In the genomic region with DNA sequence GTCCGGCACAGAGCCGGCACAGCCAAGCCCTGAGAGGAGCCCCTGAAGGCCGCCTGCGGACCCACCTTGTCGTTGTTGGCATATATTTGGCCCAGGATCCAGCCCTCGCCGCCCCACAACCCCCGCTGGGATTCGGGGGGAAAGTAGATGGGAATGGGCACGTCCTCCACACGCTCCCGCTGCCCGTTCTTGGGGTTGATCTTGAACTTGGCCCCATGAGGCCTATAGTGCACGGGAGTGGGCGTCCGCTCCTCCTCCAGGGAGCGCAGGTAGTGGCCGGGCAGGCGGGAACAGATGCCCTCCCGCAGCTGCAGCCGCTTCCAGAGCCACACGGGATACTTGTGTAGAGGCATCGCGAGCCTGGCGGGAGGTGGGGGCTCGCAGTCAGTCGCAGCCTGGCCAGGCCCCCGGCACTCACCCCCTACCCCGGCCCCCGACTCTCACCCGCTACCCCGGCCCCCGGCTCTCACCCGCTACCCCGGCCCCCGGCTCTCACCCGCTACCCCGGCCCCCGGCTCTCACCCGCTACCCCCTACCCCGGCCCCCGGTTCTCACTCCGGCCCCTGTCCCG, we compare ENCODE assay signal across 8 cellular contexts. TPM values are rescaled to one million over a fixed set of nuclear protein-coding genes. Genes with fewer than 3 reads are reported as not detected.
DNase-seq lines count a peak whose midpoint lies in the region; ATAC-seq and TF ChIP-seq lines count a peak whose summit lies in the region.

No MANE protein-coding gene starts in this region.

- ATAC-seq in GM18511 (IDR thresholded peaks at IDR 0.05; ENCODE audit: unreplicated experiment), result no peak
- ATAC-seq in GM19324 (IDR thresholded peaks at IDR 0.05; ENCODE audit: low FRiP score, unreplicated experiment), result no peak

- no peak overlapping the region for H2BK15ac ChIP-seq in mesendoderm (replicated peaks; ENCODE audit: low read depth)

- H4K8ac ChIP-seq in mesendoderm (ENCODE audit: low read depth, low read length), result no peak overlapping the region

- H3K4ac ChIP-seq in mesendoderm (ENCODE audit: low read depth, low read length), result no peak overlapping the region

- no peak overlapping the region for H3K18ac ChIP-seq in mesendoderm (ENCODE audit: low read length)

- intact Hi-C loops in A673 (cut with micrococcal nuclease; ENCODE audit: unreplicated experiment), result no loop called here

- peak overlapping the region; percentile 49 for H3K4me3 ChIP-seq in A673 (ENCODE audit: low read depth, low read length, poor library complexity, severe bottlenecking)
- H3K4me3 ChIP-seq in HL-60 (replicated peaks; ENCODE audit: insufficient read depth, low read length), result peak overlapping the region; percentile 42
- peak overlapping the region; percentile 48 for H3K4me3 ChIP-seq in choroid plexus epithelial cell (ENCODE audit: low read depth, low read length)
- H3K4me3 ChIP-seq in mesendoderm (ENCODE audit: low read length), result peak overlapping the region; percentile 34

- POLR2A ChIA-PET in A673 (lab: Charles Lee; ENCODE audit: low non-redundant PET), result no interaction called here

- BruUV-seq in A673 (replicated peaks; lab: Mats Ljungman, UMichigan), result no TSS peak

- H3K4me2 ChIP-seq in mesendoderm (ENCODE audit: low read length), result peak overlapping the region; percentile 85

- CTCF ChIA-PET in A673 (lab: Charles Lee), result interaction anchor here (1.4 kb wide), 1 partner anchor 304 kb away, joined by 3 read pairs; no protein-coding TSS in a partner anchor

- peaks cover 20% of the 10 kb centered on the region for H3K36me3 ChIP-seq in A673 (ENCODE audit: insufficient read depth, low read length, poor library complexity, severe bottlenecking)
- peaks cover 19% of the 10 kb centered on the region for H3K36me3 ChIP-seq in mesendoderm (ENCODE audit: control insufficient read depth, insufficient read depth, low read length)

- H3K79me1 ChIP-seq in mesendoderm (ENCODE audit: low read length), result peaks cover 5% of the 10 kb centered on the region

- no peak overlapping the region for H3K23ac ChIP-seq in mesendoderm (ENCODE audit: low read length)

- H3K79me2 ChIP-seq in mesendoderm (ENCODE audit: control insufficient read depth, insufficient read depth, low read length), result peaks cover 2% of the 10 kb centered on the region

- no peak overlapping the region for H2BK5ac ChIP-seq in mesendoderm (ENCODE audit: low read length)

- DNase-seq in A673 (ENCODE audit: low spot score), result no peak
- DNase-seq in HL-60 (ENCODE audit: low read depth in 1 of 2, low spot score in 1 of 2), result no peak
- DNase-seq in choroid plexus epithelial cell (ENCODE audit: low read depth), result no peak
- peak; percentile 60 for DNase-seq in mesendoderm
- no peak for DNase-seq in amniotic stem cell (lab: John Stamatoyannopoulos, UW)
- DNase-seq in OCI-M2 (lab: John Stamatoyannopoulos, UW; ENCODE audit: unreplicated experiment), result no peak

- H2AK5ac ChIP-seq in mesendoderm (ENCODE audit: low read length), result no peak overlapping the region

- peak overlapping the region; percentile 78 for H3K56ac ChIP-seq in mesendoderm (ENCODE audit: low read length)

- peak overlapping the region; percentile 50 for H3K27ac ChIP-seq in A673 (ENCODE audit: low read depth, low read length, poor library complexity, severe bottlenecking)
- H3K27ac ChIP-seq in HL-60 (replicated peaks), result no peak overlapping the region
- no peak overlapping the region for H3K27ac ChIP-seq in mesendoderm (ENCODE audit: low read depth, low read length)

- no peaks in the 10 kb centered on the region for H3K9me3 ChIP-seq in A673 (ENCODE audit: low read depth, low read length, poor library complexity, severe bottlenecking)

- peak overlapping the region; percentile 75 for H3K9ac ChIP-seq in mesendoderm (ENCODE audit: low read length)

- H3K4me1 ChIP-seq in A673 (ENCODE audit: insufficient read depth, low read length, poor library complexity, severe bottlenecking), result no peaks in the 10 kb centered on the region
- H3K4me1 ChIP-seq in mesendoderm (ENCODE audit: control insufficient read depth, low read depth, low read length), result no peaks in the 10 kb centered on the region

- no CpG with 5 or more reads among the region's 44 CpGs for WGBS in mesendoderm (ENCODE audit: extremely low coverage, insufficient coverage, low lambda C conversion rate)

- TF ChIP-seq CTCF in A673 (conservative IDR thresholded peaks at IDR 0.05; ENCODE audit: low read depth, low read length) (no peak), HL-60 (IDR thresholded peaks at IDR 0.05; ENCODE audit: insufficient read depth, low read length) (no peak), choroid plexus epithelial cell (conservative IDR thresholded peaks at IDR 0.05; ENCODE audit: low read depth, low read length) (no peak)

- H2BK120ac ChIP-seq in mesendoderm (ENCODE audit: low read depth, low read length), result no peak overlapping the region

- no peaks in the 10 kb centered on the region for H3K27me3 ChIP-seq in A673 (replicated peaks; ENCODE audit: insufficient read depth, low read depth, low read length, poor library complexity)
- H3K27me3 ChIP-seq in HL-60 (ENCODE audit: insufficient read depth, poor library complexity, severe bottlenecking), result no peaks in the 10 kb centered on the region
- no peaks in the 10 kb centered on the region for H3K27me3 ChIP-seq in mesendoderm (ENCODE audit: insufficient read depth, low read length, poor library complexity)

- no peak overlapping the region for H4K5ac ChIP-seq in mesendoderm (ENCODE audit: low read length)

RNA-seq across cellular contexts. Expression of a gene that starts 0.4 kb away (rescaled TPM):
- total RNA-seq in A673 (2021), result 150 and 157 TPM in 2 replicates
- 85.5 TPM for polyA plus RNA-seq in mesendoderm (2013, experiment 1 of 2)
- polyA plus RNA-seq in mesendoderm (2013, experiment 2 of 2), result 86.9 TPM

RNA-seq across cellular contexts. Expression of a gene that starts 11.8 kb away (rescaled TPM):
- 38.7 and 47.1 TPM in 2 replicates for total RNA-seq in A673 (2021)
- polyA plus RNA-seq in mesendoderm (2013, experiment 1 of 2), result 41.6 TPM
- polyA plus RNA-seq in mesendoderm (2013, experiment 2 of 2), result 46.4 TPM

RNA-seq across cellular contexts. Expression of a gene that starts 17.4 kb away (rescaled TPM):
- total RNA-seq in A673 (2021), result 32.7 and 38.2 TPM in 2 replicates
- 25.3 TPM for polyA plus RNA-seq in mesendoderm (2013, experiment 1 of 2)
- polyA plus RNA-seq in mesendoderm (2013, experiment 2 of 2), result 25.6 TPM

RNA-seq across cellular contexts. Expression of a gene that starts 27.0 kb away (rescaled TPM):
- total RNA-seq in A673 (2021), result 261 and 321 TPM in 2 replicates
- polyA plus RNA-seq in mesendoderm (2013, experiment 1 of 2), result 248 TPM
- polyA plus RNA-seq in mesendoderm (2013, experiment 2 of 2), result 246 TPM

RNA-seq across cellular contexts. Expression of a gene that starts 31.7 kb away (rescaled TPM):
- total RNA-seq in A673 (2021), result 27.5 and 28.7 TPM in 2 replicates
- 10.0 TPM for polyA plus RNA-seq in mesendoderm (2013, experiment 1 of 2)
- 9.9 TPM for polyA plus RNA-seq in mesendoderm (2013, experiment 2 of 2)
